In the genomic region with DNA sequence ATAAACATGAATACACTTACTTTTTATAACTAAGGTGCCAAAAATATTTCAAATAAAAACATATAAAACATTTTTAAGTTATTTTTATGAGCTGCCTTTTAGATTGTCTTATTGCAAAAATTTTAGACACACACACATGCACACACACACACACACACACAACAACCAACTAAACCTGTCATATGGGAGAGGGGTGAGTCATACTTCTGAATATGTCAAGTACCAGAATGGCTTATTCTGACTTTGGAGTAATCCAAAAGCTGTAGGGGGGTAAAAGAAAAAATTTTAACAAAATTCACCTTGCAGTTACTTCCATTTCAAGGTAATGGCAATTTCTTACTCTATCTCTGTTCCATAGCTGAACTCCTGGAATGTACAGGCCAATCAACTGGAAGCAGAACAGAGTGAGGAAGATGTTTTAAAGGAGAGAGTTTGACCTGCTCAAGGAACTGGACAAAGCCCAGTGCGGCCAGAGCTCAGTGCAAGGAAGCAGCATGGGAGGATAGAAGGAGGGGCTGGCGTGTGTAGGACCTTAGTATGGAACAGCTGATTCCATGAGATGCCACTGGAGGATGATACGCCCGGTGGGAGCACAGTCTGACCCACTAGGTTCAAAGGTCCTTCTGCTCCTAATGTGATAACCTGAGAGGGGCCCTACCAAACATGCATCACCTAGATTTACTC, we compare ENCODE assay signal across 17 cellular contexts.
DNase-seq lines count a peak whose midpoint lies in the region; ATAC-seq and TF ChIP-seq lines count a peak whose summit lies in the region.
"Had no signal": no experiment of that assay in that cellular context is flagged by ENCODE, and none has a peak within 500 bp of the region (broad histone marks: within the 10 kb centered on the region; RNA-seq: fewer than 3 reads in every experiment).

No MANE protein-coding gene starts in this region.

- H3K4me1 ChIP-seq in PC-3 (ENCODE audit: insufficient read depth, low read length) (peaks cover 14% of the 10 kb centered on the region), osteoblast (ENCODE audit: insufficient read depth, low read length) (peaks cover 9% of the 10 kb centered on the region)
- H3K4me1 ChIP-seq: ascending aorta, pancreas, tibial artery had no signal

- H3K27ac ChIP-seq in PC-3 (ENCODE audit: low read length) (no peak overlapping the region), epithelial cell of prostate (no peak overlapping the region), osteoblast (ENCODE audit: low read depth, low read length) (no peak overlapping the region)
- H3K27ac ChIP-seq: ascending aorta, C4-2B, pancreas, tibial artery had no signal

- H3K9me3 ChIP-seq in PC-3 (ENCODE audit: low read length) (no peaks in the 10 kb centered on the region), osteoblast (ENCODE audit: low read depth, low read length) (no peaks in the 10 kb centered on the region), MG63 (peaks cover 6% of the 10 kb centered on the region)
- H3K9me3 ChIP-seq: ascending aorta, pancreas, tibial artery had no signal

- TF ChIP-seq CTCF in PC-3 (conservative IDR thresholded peaks at IDR 0.05; ENCODE audit: low read depth, low read length) (no peak), osteoblast (IDR thresholded peaks at IDR 0.05; ENCODE audit: extremely low read depth, low read depth, low read length) (no peak), CD14-positive monocyte (IDR thresholded peaks at IDR 0.05) (no peak)

- peaks cover 2 to 3% (median 2%) of the 10 kb centered on the region in 3 donors for H3K27me3 Mint-ChIP-seq in CD14-positive monocyte (ENCODE audit: low read depth in 3 of 3)

- peaks cover 0 to 6% (median 2%) of the 10 kb centered on the region in 7 donors for H3K9me3 Mint-ChIP-seq in CD14-positive monocyte

- H3K4me3 ChIP-seq in PC-3 (ENCODE audit: low read length) (no peak overlapping the region), osteoblast (ENCODE audit: insufficient read depth, low read length) (no peak overlapping the region), MG63 (no peak overlapping the region)
- H3K4me3 ChIP-seq: ascending aorta, pancreas, tibial artery had no signal

- H3K27me3 ChIP-seq in PC-3 (ENCODE audit: low read length) (no peaks in the 10 kb centered on the region), osteoblast (ENCODE audit: insufficient read depth, low read length) (no peaks in the 10 kb centered on the region), MG63 (no peaks in the 10 kb centered on the region)
- H3K27me3 ChIP-seq: ascending aorta, pancreas, tibial artery had no signal

- H3K36me3 Mint-ChIP-seq in CD14-positive monocyte: no peaks in the 10 kb centered on the region

- no peaks in the 10 kb centered on the region for H3K9me2 ChIP-seq in PC-3 (replicated peaks; ENCODE audit: low read length)

- H3K79me2 ChIP-seq in PC-3 (ENCODE audit: low read length): no peaks in the 10 kb centered on the region
- H3K79me2 ChIP-seq in osteoblast (ENCODE audit: insufficient read depth, low read length): no peaks in the 10 kb centered on the region

- H3K4me3 Mint-ChIP-seq in CD14-positive monocyte: no peak overlapping the region

- POLR2A ChIA-PET in PC-3 (lab: Charles Lee; ENCODE audit: unreplicated experiment): interaction anchor here (0.6 kb wide), 1 partner anchor 1187 kb away, joined by 3 read pairs; no protein-coding TSS in a partner anchor

- H3K27ac Mint-ChIP-seq in CD14-positive monocyte: no peak overlapping the region

- H3K36me3 ChIP-seq in PC-3 (ENCODE audit: low read depth, low read length): no peaks in the 10 kb centered on the region
- no peaks in the 10 kb centered on the region for H3K36me3 ChIP-seq in osteoblast (ENCODE audit: insufficient read depth, low read length)
- H3K36me3 ChIP-seq in MG63: no peaks in the 10 kb centered on the region; the same call in 1 of the 2 replicates
- H3K36me3 ChIP-seq: ascending aorta, pancreas, tibial artery had no signal

- H2AFZ ChIP-seq in PC-3 (ENCODE audit: low read length) (no peak overlapping the region), osteoblast (ENCODE audit: low read length) (no peak overlapping the region)

- ATAC-seq in PC-3 (no peak), HG02678 (IDR thresholded peaks at IDR 0.05; ENCODE audit: unreplicated experiment) (no peak)
- ATAC-seq: pancreas had no signal

- no peak overlapping the region for H3K4me2 ChIP-seq in PC-3 (ENCODE audit: low read length)
- H3K4me2 ChIP-seq in osteoblast (ENCODE audit: insufficient read depth, low read length): no peak overlapping the region

- no TSS peak for BruUV-seq in PC-3 (replicated peaks; lab: Mats Ljungman, UMichigan)

- H3K9ac ChIP-seq in PC-3 (ENCODE audit: low read length): no peak overlapping the region

- H3K4me1 Mint-ChIP-seq in CD14-positive monocyte: no peaks in the 10 kb centered on the region

- H3F3A ChIP-seq in PC-3 (ENCODE audit: low read length, unreplicated experiment): no peaks in the 10 kb centered on the region

- H4K20me1 ChIP-seq in PC-3 (ENCODE audit: low read length): no peaks in the 10 kb centered on the region
- no peaks in the 10 kb centered on the region for H4K20me1 ChIP-seq in osteoblast (ENCODE audit: insufficient read depth, low read length)

- CTCF ChIA-PET in PC-3 (lab: Charles Lee): no interaction called here

- DNase-seq in GM03348 (ENCODE audit: low spot score) (peak; percentile 28), PC-3 (peak; percentile 72), epithelial cell of prostate (ENCODE audit: low read depth, low spot score) (peak; percentile 41), myocyte (ENCODE audit: low read depth) (peak; percentile 49), osteoblast (ENCODE audit: insufficient read length, low spot score, missing footprints) (no peak), MG63 (no peak), CD14-positive monocyte (ENCODE audit: low spot score) (no peak)
- DNase-seq: activated CD4-positive, CD25-positive, alpha-beta regulatory T cell treated with anti-CD3 and anti-CD28 coated beads, Interleukin-2, amount 50 U/mL, for 72 hours; DMS79 treated with DMSO at 0.1 percent for 48 hours; NCI-H146; NCI-H345; T1000; tibial artery had no signal

- intact Hi-C loops in PC-3 (cut with micrococcal nuclease): no loop called here
- intact Hi-C loops in CD14-positive monocyte (cut with micrococcal nuclease): no loop called here

Comparison
In these comparisons a context has a peak if more than half of its experiments do, and no peak if none do; other contexts are left out.
1. DNase-seq: peak in GM03348 (single experiment), PC-3 (single experiment), epithelial cell of prostate (single experiment) and myocyte (single experiment); none in osteoblast (single experiment), MG63 (single experiment) and CD14-positive monocyte (single experiment).